ENCODE assay signal across 8 cellular contexts in the genomic region with DNA sequence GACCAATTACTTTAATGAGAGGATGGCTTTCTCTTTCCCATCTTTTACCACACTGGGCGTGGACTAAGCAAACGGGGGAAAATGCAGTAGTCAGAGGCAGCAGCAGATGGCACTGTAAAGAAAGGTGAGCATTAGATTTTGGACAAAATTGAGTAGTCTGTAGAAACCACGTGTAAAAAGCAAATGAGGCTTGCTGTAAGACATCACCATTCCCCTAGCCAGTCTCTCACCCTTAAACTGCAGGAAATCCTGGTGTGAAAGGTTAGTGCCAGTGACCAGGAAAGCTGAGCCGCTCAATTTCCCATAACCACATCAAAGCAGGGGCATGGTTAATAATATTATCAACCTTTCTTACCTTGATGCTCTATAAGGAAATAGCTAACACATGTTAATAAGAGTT. TPM values are rescaled to one million over a fixed set of nuclear protein-coding genes. Genes with fewer than 3 reads are reported as not detected.
A peak's percentile ranks its signal among the peaks of the same experiment; 100 is the strongest.
DNase-seq lines count a peak whose midpoint lies in the region; ATAC-seq, FAIRE-seq and TF ChIP-seq lines count a peak whose summit lies in the region.

No MANE protein-coding gene starts in this region.

- no peak overlapping the region for H3K27ac ChIP-seq in tibial nerve

- H3K4me1 ChIP-seq in tibial nerve: no peaks in the 10 kb centered on the region

- POLR2A ChIA-PET in AG04449 (lab: Yijun Ruan, JAX): no interaction called here
- POLR2A ChIA-PET in activated CD8-positive, alpha-beta T cell treated with anti-CD3 and anti-CD28 coated beads for 36 hours (lab: Charles Lee): interaction anchor here (0.6 kb wide), 2 partner anchors 297 to 831 kb away, joined by 3 read pairs; no protein-coding TSS in a partner anchor

- DNase-seq in AG04449 (ENCODE audit: low read depth, low spot score): no peak
- DNase-seq in H54 (ENCODE audit: insufficient read length, low spot score): peak; percentile 23
- DNase-seq in activated CD8-positive, alpha-beta T cell treated with anti-CD3 and anti-CD28 coated beads for 36 hours: peak; percentile 26
- DNase-seq in iPS-NIHi11 (ENCODE audit: low spot score): peak; percentile 32
- peak in 1 of 2 donors; percentile 31 for DNase-seq in tibial nerve (ENCODE audit: low spot score in 2 of 2)
- no peak for DNase-seq in NCI-H2029 treated with DMSO at 0.1 percent for 48 hours (lab: John Stamatoyannopoulos, UW)
- DNase-seq in cortex of kidney (lab: John Stamatoyannopoulos, UW): no peak
- no peak for DNase-seq in middle frontal gyrus (ENCODE audit: extremely low spot score, low spot score)

- no peak for TF ChIP-seq EP300 in tibial nerve (IDR thresholded peaks at IDR 0.05)

- H3K9me3 ChIP-seq in tibial nerve: no peaks in the 10 kb centered on the region

- H3K4me3 ChIP-seq in AG04449 (ENCODE audit: low read depth, low read length): no peak overlapping the region
- no peak overlapping the region for H3K4me3 ChIP-seq in tibial nerve

- no peak for ATAC-seq in activated CD8-positive, alpha-beta T cell treated with anti-CD3 and anti-CD28 coated beads for 36 hours

- CTCF ChIA-PET in AG04449 (lab: Yijun Ruan, JAX): interaction anchor here (0.6 to 2.2 kb wide), 6 partner anchors 11 to 474 kb away, joined by 3 to 6 read pairs (median 3); no protein-coding TSS in a partner anchor
- CTCF ChIA-PET in activated CD8-positive, alpha-beta T cell treated with anti-CD3 and anti-CD28 coated beads for 36 hours (lab: Charles Lee): no interaction called here

- H3K9me3 Mint-ChIP-seq in activated CD8-positive, alpha-beta T cell treated with anti-CD3 and anti-CD28 coated beads for 36 hours: no peaks in the 10 kb centered on the region

- no peak overlapping the region for H3K27ac Mint-ChIP-seq in activated CD8-positive, alpha-beta T cell treated with anti-CD3 and anti-CD28 coated beads for 36 hours

- TF ChIP-seq CTCF in AG04449 (IDR thresholded peaks at IDR 0.05; ENCODE audit: insufficient read depth, low read length, missing control alignments) (peak; percentile 59), tibial nerve (IDR thresholded peaks at IDR 0.05) (peak; percentile 18 to 64 (median 28))
- TF ChIP-seq CTCF in activated CD8-positive, alpha-beta T cell treated with anti-CD3 and anti-CD28 coated beads for 36 hours (IDR thresholded peaks at IDR 0.05): no peak

- TF ChIP-seq POLR2A in H54 (IDR thresholded peaks at IDR 0.05; ENCODE audit: low read depth, low read length) (no peak), tibial nerve (IDR thresholded peaks at IDR 0.05) (no peak)

- peaks cover 0 to 7% of the 10 kb centered on the region in 2 donors for H3K27me3 ChIP-seq in tibial nerve

- peaks cover 3% of the 10 kb centered on the region for H3K4me1 Mint-ChIP-seq in activated CD8-positive, alpha-beta T cell treated with anti-CD3 and anti-CD28 coated beads for 36 hours (ENCODE audit: low read depth)

- H3K4me3 Mint-ChIP-seq in activated CD8-positive, alpha-beta T cell treated with anti-CD3 and anti-CD28 coated beads for 36 hours: no peak overlapping the region

- intact Hi-C loops in activated CD8-positive, alpha-beta T cell treated with anti-CD3 and anti-CD28 coated beads for 36 hours (cut with micrococcal nuclease): no loop called here

- no peaks in the 10 kb centered on the region for H3K36me3 ChIP-seq in tibial nerve

- H3K27me3 Mint-ChIP-seq in activated CD8-positive, alpha-beta T cell treated with anti-CD3 and anti-CD28 coated beads for 36 hours: peaks cover 18% of the 10 kb centered on the region

- H3K36me3 Mint-ChIP-seq in activated CD8-positive, alpha-beta T cell treated with anti-CD3 and anti-CD28 coated beads for 36 hours (ENCODE audit: low read depth): no peaks in the 10 kb centered on the region

- FAIRE-seq in H54 (lab: Jason Lieb, UNC): peak; percentile 97

- WGBS in tibial nerve, 2 donors: 22 to 24% methylated on average over 4 of the region's 4 CpGs

RNA-seq across cellular contexts. Expression of a gene that starts 31.8 kb away (rescaled TPM):
- total RNA-seq in activated CD8-positive, alpha-beta T cell treated with anti-CD3 and anti-CD28 coated beads for 36 hours: under 1 TPM; 0.07 to 0.09 TPM
- under 1 TPM in 1 of 4 donors, not detected in 3; 0.22 TPM for total RNA-seq in tibial nerve

Comparison
In these comparisons a context has a peak if more than half of its experiments do, and no peak if none do; other contexts are left out.
1. DNase-seq: peak in H54 (single experiment), activated CD8-positive, alpha-beta T cell treated with anti-CD3 and anti-CD28 coated beads for 36 hours (single experiment) and iPS-NIHi11 (single experiment); none in AG04449 (single experiment), NCI-H2029 treated with DMSO at 0.1 percent for 48 hours (single experiment), cortex of kidney (single experiment) and middle frontal gyrus (single experiment).